Comparison of ENCODE assay signal across 7 cellular contexts in genomic region chr19:23724161-23724560, GRCh38. TPM values are rescaled to one million over a fixed set of nuclear protein-coding genes. Genes with fewer than 3 reads are reported as not detected.
DNase-seq lines count a peak whose midpoint lies in the region; ATAC-seq, FAIRE-seq and TF ChIP-seq lines count a peak whose summit lies in the region.
"Not testable (repeated sequence)": the region's sequence is repeated elsewhere in the genome, so short reads cannot be mapped to it uniquely, and the experiment has no call there.

No MANE protein-coding gene starts in this region.

- not testable (repeated sequence) for H3F3A ChIP-seq in neural progenitor cell (ENCODE audit: low read depth)

- H3K36me3 Mint-ChIP-seq in neural progenitor cell = not testable (repeated sequence)

- H3K4me1 Mint-ChIP-seq in neural progenitor cell = not testable (repeated sequence)

- DNase-seq in NCI-H524 (lab: John Stamatoyannopoulos, UW) (peak; percentile 12 to 60), SK-N-DZ (ENCODE audit: low spot score) (peak; percentile 38), K562 (ENCODE audit: extremely low read depth in 1 of 4, low spot score in 3 of 4) (peak in 1 of 4 experiments; percentile 32), neural progenitor cell (ENCODE audit: low spot score) (peak; percentile 26)
- not testable (repeated sequence) for DNase-seq in esophagus squamous epithelium (lab: John Stamatoyannopoulos, UW); keratinocyte (ENCODE audit: low read depth, low spot score)

- not testable (repeated sequence) for H3K27ac ChIP-seq in HUES48 (ENCODE audit: low read depth, low read length); keratinocyte (ENCODE audit: control insufficient read depth, insufficient read depth, low read length); neural progenitor cell
- H3K27ac ChIP-seq in K562 (ENCODE audit: extremely low read depth, low read depth, low read length) = peak overlapping the region; percentile 70
- H3K27ac ChIP-seq in esophagus squamous epithelium = peak overlapping the region in 3 of 4 donors; percentile 22 to 61 (median 34)

- not testable (repeated sequence) for H3K4me3 ChIP-seq in HUES48 (ENCODE audit: low read depth, low read length); K562; esophagus squamous epithelium; keratinocyte (ENCODE audit: control insufficient read depth in 2 of 3, extremely low read depth in 1 of 3, insufficient read depth in 2 of 3, low read depth in 1 of 3, low read length in 3 of 3)
- H3K4me3 ChIP-seq in neural progenitor cell = peak overlapping the region; percentile 13

- H2AFZ ChIP-seq in K562 (ENCODE audit: low read depth, low read length) (peak overlapping the region; percentile 87), keratinocyte (ENCODE audit: control insufficient read depth, low read length) (peak overlapping the region; percentile 63), neural progenitor cell (replicated peaks) (peak overlapping the region; percentile 80)

- H3K4me2 ChIP-seq in K562 (ENCODE audit: insufficient read depth, low read length) (peak overlapping the region; percentile 58; the same call in 1 of the 2 replicates), keratinocyte (ENCODE audit: control insufficient read depth, extremely low read depth, insufficient read depth, low read depth, low read length) (peak overlapping the region; percentile 16), neural progenitor cell (peak overlapping the region; percentile 57)

- CTCF ChIA-PET in K562 (lab: Yijun Ruan, JAX; ENCODE audit: low intra/inter-chr PET ratio) = not testable (repeated sequence)

- in situ Hi-C loops in K562 (cut with MboI) = not testable (repeated sequence)

- not testable (repeated sequence) for H3K36me3 ChIP-seq in HUES48 (ENCODE audit: control insufficient read depth, insufficient read depth, low read length); K562 (ENCODE audit: control insufficient read depth, insufficient read depth, low read length); esophagus squamous epithelium; keratinocyte (ENCODE audit: control insufficient read depth in 2 of 2, extremely low read depth in 1 of 2, insufficient read depth in 2 of 2, low read length in 2 of 2); neural progenitor cell

- WGBS in K562 (ENCODE audit: insufficient coverage, low coverage, missing lambda C conversion rate) = 5% methylated on average over 2 of the region's 6 CpGs
- 0% methylated on average over 1 to 2 of the region's 6 CpGs for WGBS in esophagus squamous epithelium, 2 donors

- H3K4me1 ChIP-seq in HUES48 (ENCODE audit: control insufficient read depth, insufficient read depth, low read length) (peaks cover 28% of the 10 kb centered on the region), esophagus squamous epithelium (peaks cover 0 to 13% (median 0%) of the 10 kb centered on the region in 3 donors)
- H3K4me1 ChIP-seq in K562 (replicated peaks in 1 of 2; ENCODE audit: control insufficient read depth in 2 of 2, insufficient read depth in 2 of 2, low read length in 2 of 2); keratinocyte (ENCODE audit: control insufficient read depth, extremely low read depth, insufficient read depth, low read length); neural progenitor cell: not testable (repeated sequence)

- intact Hi-C loops in K562 (cut with micrococcal nuclease); esophagus squamous epithelium (cut with DNase I): not testable (repeated sequence)

- not testable (repeated sequence) for H3K27ac Mint-ChIP-seq in neural progenitor cell

- peaks cover 23% of the 10 kb centered on the region for H3K9me3 Mint-ChIP-seq in neural progenitor cell

- H3K27me3 Mint-ChIP-seq in neural progenitor cell (ENCODE audit: insufficient read depth, low read depth) = not testable (repeated sequence)

- not testable (repeated sequence) for BruUV-seq in K562 (replicated peaks; lab: Mats Ljungman, UMichigan)

- not testable (repeated sequence) for H3K79me2 ChIP-seq in K562 (ENCODE audit: control insufficient read depth, insufficient read depth, low read length); keratinocyte (ENCODE audit: control insufficient read depth, insufficient read depth, low read length); neural progenitor cell (ENCODE audit: low read depth)

- H3K9ac ChIP-seq in HUES48 (ENCODE audit: low read depth, low read length) (peak overlapping the region; percentile 8; the same call in 1 of the 2 replicates), K562 (ENCODE audit: insufficient read depth in 1 of 2, low read depth in 2 of 2, low read length in 2 of 2) (peak overlapping the region in 1 of 2 experiments; percentile 25; a peak in 2 of 4 replicates)
- H3K9ac ChIP-seq in keratinocyte (ENCODE audit: control insufficient read depth, extremely low read depth, insufficient read depth, low read length); neural progenitor cell: not testable (repeated sequence)

- not testable (repeated sequence) for TF ChIP-seq POLR2A in K562 (conservative IDR thresholded peaks at IDR 0.05); esophagus squamous epithelium (IDR thresholded peaks at IDR 0.05)

- not testable (repeated sequence) for TF ChIP-seq CTCF in K562 (IDR thresholded peaks at IDR 0.05 in 2 of 3, conservative IDR thresholded peaks at IDR 0.05 in 1 of 3; ENCODE audit: insufficient read depth in 2 of 3, low read depth in 1 of 3, low read length in 3 of 3); esophagus squamous epithelium (IDR thresholded peaks at IDR 0.05); keratinocyte (optimal IDR thresholded peaks at IDR 0.05 in 1 of 3, IDR thresholded peaks at IDR 0.05 in 1 of 3, conservative IDR thresholded peaks at IDR 0.05 in 1 of 3; ENCODE audit: extremely low read depth in 1 of 3, insufficient read depth in 2 of 3, low read length in 3 of 3); neural progenitor cell (IDR thresholded peaks at IDR 0.05)

- not testable (repeated sequence) for FAIRE-seq in K562 (lab: Jason Lieb, UNC); keratinocyte (lab: Jason Lieb, UNC)

- not testable (repeated sequence) for H4K20me1 ChIP-seq in K562 (replicated peaks; ENCODE audit: control insufficient read depth, insufficient read depth, low read length); keratinocyte (ENCODE audit: control insufficient read depth, extremely low read depth, insufficient read depth, low read length); neural progenitor cell (ENCODE audit: low read depth)

- peak; percentile 25; the same call in 1 of the 3 replicates for ATAC-seq in K562

- POLR2A ChIA-PET in K562 (lab: Yijun Ruan, JAX) = not testable (repeated sequence)

- TF ChIP-seq RAD21 in K562 (CRISPR knock-in tag; conservative IDR thresholded peaks at IDR 0.05 in 1 of 2, IDR thresholded peaks at IDR 0.05 in 1 of 2) = not testable (repeated sequence)

- not testable (repeated sequence) for TF ChIP-seq EP300 in K562 (IDR thresholded peaks at IDR 0.05; ENCODE audit: low read length)

- not testable (repeated sequence) for H3K4me3 Mint-ChIP-seq in neural progenitor cell

- H3K9me3 ChIP-seq in HUES48 (ENCODE audit: control insufficient read depth, insufficient read depth, low read length); K562 (replicated peaks; ENCODE audit: control insufficient read depth, insufficient read depth, low read depth, low read length); esophagus squamous epithelium; keratinocyte (ENCODE audit: control insufficient read depth, low read depth, low read length); neural progenitor cell (ENCODE audit: low read depth): not testable (repeated sequence)

- not testable (repeated sequence) for H3K9me1 ChIP-seq in K562 (ENCODE audit: control insufficient read depth, insufficient read depth, low read length); keratinocyte (ENCODE audit: control insufficient read depth, extremely low read depth, insufficient read depth, low read length)

- not testable (repeated sequence) for H3K27me3 ChIP-seq in HUES48 (ENCODE audit: control insufficient read depth, insufficient read depth, low read length); K562 (ENCODE audit: control insufficient read depth in 2 of 2, insufficient read depth in 2 of 2, low read length in 2 of 2); esophagus squamous epithelium; keratinocyte (ENCODE audit: control insufficient read depth, extremely low read depth, insufficient read depth, low read length); neural progenitor cell

- dilution Hi-C loops in keratinocyte (cut with MboI; ENCODE audit: extremely low pct_ligation_motif_present, low sequenced_read_pairs) = not testable (repeated sequence)

RNA-seq across cellular contexts. Expression of gene ZNF681, which starts 34.5 kb away (rescaled TPM):
- polyA plus RNA-seq in SK-N-DZ (2014; cell fraction: cytosol; rRNA removed) = 5.1 and 5.3 TPM in 2 replicates
- polyA plus RNA-seq in SK-N-DZ (2014; cell fraction: nucleus; rRNA removed) = 2.1 and 3.7 TPM in 2 replicates
- 2.9 and 12.2 TPM in 2 replicates for total RNA-seq in K562 (2011; cell fraction: chromatin; rRNA removed; ENCODE audit: low replicate concordance)
- total RNA-seq in K562 (2011; cell fraction: nucleolus; rRNA removed) = 2.3 and 3.0 TPM in 2 replicates
- 5.2 and 8.5 TPM in 2 replicates for total RNA-seq in K562 (2011; cell fraction: nucleoplasm; rRNA removed)
- 2.8 and 4.1 TPM in 2 replicates for total RNA-seq in K562 (2014; rRNA removed)
- 8.6 and 10.6 TPM in 2 replicates for total RNA-seq in K562 (2014; rRNA removed; fragmentation: Illumina TruSeq; extraction: Trizol)
- total RNA-seq in K562 (2015; rRNA removed; fragmentation: Illumina TruSeq; extraction: Trizol) = 7.4 TPM in 2 replicates
- total RNA-seq in K562 (2021) = 4.1 and 5.1 TPM in 2 replicates
- 4.7 and 5.8 TPM in 2 replicates for polyA plus RNA-seq in K562 (2011; rRNA removed)
- polyA plus RNA-seq in K562 (2011; cell fraction: cytosol; rRNA removed) = 1.1 and 3.2 TPM in 2 replicates
- 2.3 and 3.2 TPM in 2 replicates for polyA plus RNA-seq in K562 (2011; cell fraction: nucleus; rRNA removed)
- 2.5 and 4.4 TPM in 2 replicates for polyA plus RNA-seq in K562 (2012)
- 4.9 and 6.7 TPM in 2 replicates for polyA plus RNA-seq in K562 (2014; fragmentation: Illumina TruSeq; extraction: Trizol)
- 1 to 10 TPM; 3.0 to 3.1 TPM for polyA plus RNA-seq in K562 (2014; fragmentation: Nextera tagmentation; extraction: Ambion mirVana)
- 3.1 and 4.9 TPM in 2 replicates for polyA plus RNA-seq in K562 (2014; rRNA removed)
- 7.3 and 10.7 TPM in 2 replicates for polyA minus RNA-seq in K562 (2011; rRNA and poly(A)+ RNA removed)
- 2.8 and 4.5 TPM in 2 replicates for polyA minus RNA-seq in K562 (2011; cell fraction: cytosol; rRNA and poly(A)+ RNA removed)
- 2.3 and 4.2 TPM in 2 replicates for polyA minus RNA-seq in K562 (2011; cell fraction: nucleus; rRNA and poly(A)+ RNA removed)
- 1 to 10 TPM; 2.3 to 6.2 (median 2.5) TPM for total RNA-seq in esophagus squamous epithelium
- 0.96 to 1.4 TPM (median 1.1 TPM) in 3 replicates for polyA plus RNA-seq in keratinocyte
- polyA plus RNA-seq in keratinocyte (2011; ENCODE audit: low read depth) = 2.4 TPM
- 0.43 and 1.00 TPM in 2 replicates for polyA plus RNA-seq in keratinocyte (2011; cell fraction: cytosol; rRNA removed)
- 1.9 and 2.5 TPM in 2 replicates for polyA plus RNA-seq in keratinocyte (2011; cell fraction: nucleus; rRNA removed)
- polyA plus RNA-seq in keratinocyte (2012; ENCODE audit: low replicate concordance) = 1.5 and 2.4 TPM in 2 replicates
- polyA minus RNA-seq in keratinocyte = 0.39 to 1.6 TPM (median 0.86 TPM) in 3 replicates
- 0.58 TPM for polyA minus RNA-seq in keratinocyte (2011; cell fraction: cytosol; rRNA and poly(A)+ RNA removed)
- polyA minus RNA-seq in keratinocyte (2011; cell fraction: nucleus; rRNA and poly(A)+ RNA removed) = 1.3 and 3.4 TPM in 2 replicates
- 11.4 and 16.7 TPM in 2 replicates for total RNA-seq in neural progenitor cell (ENCODE audit: low replicate concordance)

RNA-seq across cellular contexts. Expression of gene ZNF675, which starts 37.1 kb away (rescaled TPM):
- 14.0 and 15.4 TPM in 2 replicates for polyA plus RNA-seq in SK-N-DZ (2014; cell fraction: cytosol; rRNA removed)
- 13.9 and 17.5 TPM in 2 replicates for polyA plus RNA-seq in SK-N-DZ (2014; cell fraction: nucleus; rRNA removed)
- total RNA-seq in K562 (2011; cell fraction: chromatin; rRNA removed; ENCODE audit: low replicate concordance) = 43.8 and 56.9 TPM in 2 replicates
- 36.0 and 38.4 TPM in 2 replicates for total RNA-seq in K562 (2011; cell fraction: nucleolus; rRNA removed)
- 51.0 and 68.4 TPM in 2 replicates for total RNA-seq in K562 (2011; cell fraction: nucleoplasm; rRNA removed)
- 12.9 and 15.2 TPM in 2 replicates for total RNA-seq in K562 (2014; rRNA removed)
- 26.5 and 28.0 TPM in 2 replicates for total RNA-seq in K562 (2014; rRNA removed; fragmentation: Illumina TruSeq; extraction: Trizol)
- total RNA-seq in K562 (2015; rRNA removed; fragmentation: Illumina TruSeq; extraction: Trizol) = 22.1 and 26.1 TPM in 2 replicates
- 14.7 and 17.2 TPM in 2 replicates for total RNA-seq in K562 (2021)
- 14.8 and 15.7 TPM in 2 replicates for polyA plus RNA-seq in K562 (2011; rRNA removed)
- 2.6 and 7.6 TPM in 2 replicates for polyA plus RNA-seq in K562 (2011; cell fraction: cytosol; rRNA removed)
- polyA plus RNA-seq in K562 (2011; cell fraction: nucleus; rRNA removed) = 12.5 and 15.2 TPM in 2 replicates
- 7.4 and 8.5 TPM in 2 replicates for polyA plus RNA-seq in K562 (2012)
- 18.6 and 21.6 TPM in 2 replicates for polyA plus RNA-seq in K562 (2014; fragmentation: Illumina TruSeq; extraction: Trizol)
- polyA plus RNA-seq in K562 (2014; fragmentation: Nextera tagmentation; extraction: Ambion mirVana) = 10 to 100 TPM; 13.2 to 21.3 TPM
- polyA plus RNA-seq in K562 (2014; rRNA removed) = 14.1 and 15.7 TPM in 2 replicates
- polyA minus RNA-seq in K562 (2011; rRNA and poly(A)+ RNA removed) = 21.1 and 33.8 TPM in 2 replicates
- 7.1 and 8.1 TPM in 2 replicates for polyA minus RNA-seq in K562 (2011; cell fraction: cytosol; rRNA and poly(A)+ RNA removed)
- 21.9 and 31.2 TPM in 2 replicates for polyA minus RNA-seq in K562 (2011; cell fraction: nucleus; rRNA and poly(A)+ RNA removed)
- 10 to 100 TPM in 1 of 4 donors, 1 to 10 TPM in 3; 8.6 to 13.9 (median 9.5) TPM for total RNA-seq in esophagus squamous epithelium
- polyA plus RNA-seq in keratinocyte = 8.0 to 15.3 TPM (median 14.2 TPM) in 3 replicates
- 38.7 TPM for polyA plus RNA-seq in keratinocyte (2011; ENCODE audit: low read depth)
- polyA plus RNA-seq in keratinocyte (2011; cell fraction: cytosol; rRNA removed) = 5.9 and 10.6 TPM in 2 replicates
- polyA plus RNA-seq in keratinocyte (2011; cell fraction: nucleus; rRNA removed) = 19.2 and 23.4 TPM in 2 replicates
- 8.1 and 19.2 TPM in 2 replicates for polyA plus RNA-seq in keratinocyte (2012; ENCODE audit: low replicate concordance)
- 13.5 to 19.9 TPM (median 19.4 TPM) in 3 replicates for polyA minus RNA-seq in keratinocyte
- polyA minus RNA-seq in keratinocyte (2011; cell fraction: cytosol; rRNA and poly(A)+ RNA removed) = 6.3 TPM
- 22.3 and 32.3 TPM in 2 replicates for polyA minus RNA-seq in keratinocyte (2011; cell fraction: nucleus; rRNA and poly(A)+ RNA removed)
- total RNA-seq in neural progenitor cell (ENCODE audit: low replicate concordance) = 30.8 and 44.5 TPM in 2 replicates
